ENCODE assay signal across 8 cellular contexts in genomic region chr16:88534731-88535141, GRCh38. TPM values are rescaled to one million over a fixed set of nuclear protein-coding genes. Genes with fewer than 3 reads are reported as not detected.
DNase-seq lines count a peak whose midpoint lies in the region; ATAC-seq and TF ChIP-seq lines count a peak whose summit lies in the region.

No MANE protein-coding gene starts in this region.

- POLR2A ChIA-PET in CD4-positive, alpha-beta T cell (lab: Charles Lee) = interaction anchor here (1.5 kb wide), 1 partner anchor 35 kb away, joined by 5 read pairs; the partner anchor contains the start of gene ZC3H18

- peak overlapping the region in 1 of 2 experiments; percentile 19 for H3K14ac ChIP-seq in mesenchymal stem cell (ENCODE audit: low read length in 2 of 2)

- peak overlapping the region; percentile 94 for H2BK120ac ChIP-seq in mesenchymal stem cell (ENCODE audit: low read depth, low read length)

- no peak overlapping the region for H2AK5ac ChIP-seq in mesenchymal stem cell (ENCODE audit: low read length, severe bottlenecking)

- H3K4me3 Mint-ChIP-seq in CD4-positive, alpha-beta T cell = peak overlapping the region; percentile 84
- peak overlapping the region; percentile 68 for H3K4me3 Mint-ChIP-seq in chondrocyte (ENCODE audit: unreplicated experiment)

- H4K8ac ChIP-seq in mesenchymal stem cell (ENCODE audit: low read length) = peak overlapping the region; percentile 45

- peaks cover 11% of the 10 kb centered on the region for H3K4me1 Mint-ChIP-seq in CD4-positive, alpha-beta T cell (ENCODE audit: low read depth)
- H3K4me1 Mint-ChIP-seq in chondrocyte (ENCODE audit: low read depth) = peaks cover 13% of the 10 kb centered on the region

- CTCF ChIA-PET in CD4-positive, alpha-beta T cell (lab: Charles Lee) = no interaction called here

- no peaks in the 10 kb centered on the region for H3K79me2 ChIP-seq in GM23248 (ENCODE audit: insufficient read depth)

- peak overlapping the region; percentile 68 for H3K27ac Mint-ChIP-seq in CD4-positive, alpha-beta T cell
- no peak overlapping the region for H3K27ac Mint-ChIP-seq in chondrocyte (ENCODE audit: unreplicated experiment)

- ATAC-seq in CD4-positive, alpha-beta T cell (ENCODE audit: poor library complexity) = peak; percentile 8

- peaks cover 6% of the 10 kb centered on the region for H3K79me1 ChIP-seq in mesenchymal stem cell (replicated peaks; ENCODE audit: low read length, poor library complexity, severe bottlenecking)

- H3K36me3 ChIP-seq in GM23248 (ENCODE audit: low read depth) = no peaks in the 10 kb centered on the region
- H3K36me3 ChIP-seq in mesenchymal stem cell (ENCODE audit: control insufficient read depth in 1 of 2, insufficient read depth in 2 of 2, low read depth in 1 of 2, low read length in 2 of 2) = peaks cover 0 to 34% of the 10 kb centered on the region in 2 experiments
- H3K36me3 ChIP-seq in tibial nerve = peaks cover 0 to 24% (median 0%) of the 10 kb centered on the region in 3 donors

- no peaks in the 10 kb centered on the region for H3K9me3 Mint-ChIP-seq in CD4-positive, alpha-beta T cell
- no peaks in the 10 kb centered on the region for H3K9me3 Mint-ChIP-seq in chondrocyte (ENCODE audit: low read depth)

- DNase-seq in CD4-positive, alpha-beta T cell = peak in 4 of 10 experiments; percentile 24 to 28 (median 28)
- DNase-seq in GM23248 (peak; percentile 82), RPMI8226 (peak; percentile 58), chondrocyte (ENCODE audit: low spot score) (no peak), mesenchymal stem cell (peak; percentile 52), tibial nerve (ENCODE audit: low spot score in 2 of 2) (no peak), NCI-H82 treated with DMSO at 0.1 percent for 48 hours (lab: John Stamatoyannopoulos, UW; ENCODE audit: unreplicated experiment) (no peak), inferior parietal cortex (ENCODE audit: extremely low spot score) (no peak)

- in situ Hi-C loops in GM23248 (cut with MboI) = no loop called here

- H2AFZ ChIP-seq in GM23248 (no peak overlapping the region), mesenchymal stem cell (ENCODE audit: low read depth, low read length) (no peak overlapping the region)

- no peak overlapping the region for H2BK5ac ChIP-seq in mesenchymal stem cell (ENCODE audit: low read depth, low read length, poor library complexity, severe bottlenecking)

- no peak for TF ChIP-seq EP300 in tibial nerve (IDR thresholded peaks at IDR 0.05)

- no peak overlapping the region for H3K27ac ChIP-seq in CD4-positive, alpha-beta T cell (ENCODE audit: low read depth, low read length)
- H3K27ac ChIP-seq in GM23248 = no peak overlapping the region
- H3K27ac ChIP-seq in mesenchymal stem cell (ENCODE audit: low read length, poor library complexity, severe bottlenecking) = no peak overlapping the region
- peak overlapping the region in 1 of 4 donors; percentile 48 for H3K27ac ChIP-seq in tibial nerve

- H4K91ac ChIP-seq in mesenchymal stem cell (ENCODE audit: low read length) = no peak overlapping the region

- no peak for TF ChIP-seq POLR2A in tibial nerve (IDR thresholded peaks at IDR 0.05)

- WGBS in GM23248 (ENCODE audit: low coverage in 1 of 2, low lambda C conversion rate in 2 of 2, missing lambda C conversion rate in 2 of 2), 2 experiments = 6 to 7% methylated on average over 26 to 32 of the region's 48 CpGs
- WGBS in mesenchymal stem cell = 33% methylated on average over 32 of the region's 48 CpGs
- WGBS in tibial nerve, 2 donors = 6% methylated on average over 27 of the region's 48 CpGs; no CpG with 5 or more reads in 1 of the 2 donors

- H3K4ac ChIP-seq in mesenchymal stem cell (ENCODE audit: low read depth in 1 of 2, low read length in 2 of 2) = peak overlapping the region in 1 of 2 experiments; percentile 60

- TF ChIP-seq CTCF in CD4-positive, alpha-beta T cell (IDR thresholded peaks at IDR 0.05) = no peak
- TF ChIP-seq CTCF in chondrocyte (IDR thresholded peaks at IDR 0.05) (no peak), tibial nerve (IDR thresholded peaks at IDR 0.05) (no peak)

- peaks cover 4% of the 10 kb centered on the region for H3K27me3 ChIP-seq in CD4-positive, alpha-beta T cell (ENCODE audit: control insufficient read depth, insufficient read depth, low read length)
- no peaks in the 10 kb centered on the region for H3K27me3 ChIP-seq in GM23248 (replicated peaks; ENCODE audit: insufficient read depth)
- peaks cover 16 to 20% of the 10 kb centered on the region in 2 experiments for H3K27me3 ChIP-seq in mesenchymal stem cell (ENCODE audit: control insufficient read depth in 1 of 2, insufficient read depth in 1 of 2, low read length in 2 of 2)
- peaks cover 0 to 11% of the 10 kb centered on the region in 2 donors for H3K27me3 ChIP-seq in tibial nerve

- peak overlapping the region in 1 of 2 experiments; percentile 67 for H3K18ac ChIP-seq in mesenchymal stem cell (ENCODE audit: low read depth in 1 of 2, low read length in 2 of 2)

- no peaks in the 10 kb centered on the region for H3K36me3 Mint-ChIP-seq in CD4-positive, alpha-beta T cell (ENCODE audit: low read depth)
- H3K36me3 Mint-ChIP-seq in chondrocyte (ENCODE audit: low read depth) = peaks cover 3% of the 10 kb centered on the region

- H3K4me2 ChIP-seq in GM23248 (ENCODE audit: unreplicated experiment) = peak overlapping the region; percentile 78
- peak overlapping the region; percentile 74 for H3K4me2 ChIP-seq in mesenchymal stem cell (ENCODE audit: low read length, poor library complexity, severe bottlenecking)

- H3F3A ChIP-seq in GM23248 (ENCODE audit: insufficient read depth) = 0 out of 2 replicates have a peak, but pooled peaks cover 6% of the 10 kb centered on the region

- no peaks in the 10 kb centered on the region for H4K20me1 ChIP-seq in GM23248 (ENCODE audit: insufficient read depth)

- H2BK15ac ChIP-seq in mesenchymal stem cell (ENCODE audit: low read depth, poor library complexity, severe bottlenecking) = no peak overlapping the region

- H3K4me3 ChIP-seq in GM23248 = peak overlapping the region; percentile 76
- H3K4me3 ChIP-seq in mesenchymal stem cell (ENCODE audit: insufficient read depth in 1 of 2, low read depth in 1 of 2, low read length in 2 of 2) = peak overlapping the region; percentile 66 to 74
- peak overlapping the region; percentile 42 to 91 (median 66) for H3K4me3 ChIP-seq in tibial nerve

- H2BK12ac ChIP-seq in mesenchymal stem cell (ENCODE audit: low read length in 2 of 2) = no peak overlapping the region

- H3K9me3 ChIP-seq in CD4-positive, alpha-beta T cell (ENCODE audit: control insufficient read depth, low read length) = no peaks in the 10 kb centered on the region
- H3K9me3 ChIP-seq in GM23248 (ENCODE audit: low read depth) (no peaks in the 10 kb centered on the region), mesenchymal stem cell (ENCODE audit: control insufficient read depth, low read length) (no peaks in the 10 kb centered on the region), tibial nerve (no peaks in the 10 kb centered on the region)

- intact Hi-C loops in CD4-positive, alpha-beta T cell (cut with DNase I, micrococcal nuclease) = loop anchor here in 1 of 2 experiments (1.0 to 10.0 kb wide), 3 partner anchors 28 to 580 kb away; partner anchors contain the start of genes BANP and ZFPM1

- H3K9ac ChIP-seq in GM23248 (peak overlapping the region; percentile 65), mesenchymal stem cell (ENCODE audit: low read length) (peak overlapping the region; percentile 49)

- H3K27me3 Mint-ChIP-seq in CD4-positive, alpha-beta T cell = no peaks in the 10 kb centered on the region
- H3K27me3 Mint-ChIP-seq in chondrocyte (ENCODE audit: low read depth) = peaks cover 13% of the 10 kb centered on the region

- H3K4me1 ChIP-seq in GM23248 (ENCODE audit: insufficient read depth) (peaks cover 5% of the 10 kb centered on the region), mesenchymal stem cell (ENCODE audit: control insufficient read depth, insufficient read depth, low read depth, low read length) (peaks cover 28% of the 10 kb centered on the region), tibial nerve (peaks cover 0 to 41% (median 9%) of the 10 kb centered on the region in 4 donors)

- H3K23ac ChIP-seq in mesenchymal stem cell (ENCODE audit: low read length in 2 of 2) = no peak overlapping the region

- no peaks in the 10 kb centered on the region for H3K9me2 ChIP-seq in GM23248 (ENCODE audit: insufficient read depth)

RNA-seq across cellular contexts. Expression of gene ZC3H18, which starts 35.5 kb away (rescaled TPM):
- total RNA-seq in CD4-positive, alpha-beta T cell = 10 to 100 TPM; 92.6 to 93.7 TPM
- 8.9 and 9.7 TPM in 2 replicates for total RNA-seq in GM23248 (2014; rRNA removed; shearing (Covaris generic))
- 23.1 and 24.9 TPM in 2 replicates for polyA plus RNA-seq in GM23248 (2016; fragmentation: Nextera tagmentation; extraction: Ambion mirVana)
- total RNA-seq in chondrocyte = 32.1 to 38.4 TPM (median 36.7 TPM) in 3 replicates
- 20.8 TPM for polyA plus RNA-seq in mesenchymal stem cell (2013, experiment 1 of 2)
- 19.8 TPM for polyA plus RNA-seq in mesenchymal stem cell (2013, experiment 2 of 2)
- 10 to 100 TPM; 19.7 to 52.2 (median 28.1) TPM for total RNA-seq in tibial nerve

Comparison
In these comparisons a context has a peak if more than half of its experiments do, and no peak if none do; other contexts are left out.
1. DNase-seq: peak in GM23248 (single experiment), RPMI8226 (single experiment) and mesenchymal stem cell (single experiment); none in chondrocyte (single experiment), tibial nerve (0 of 2), NCI-H82 treated with DMSO at 0.1 percent for 48 hours (single experiment) and inferior parietal cortex (single experiment).
2. Peak in every context shown above with its lines, with median percentiles within 50 percentile points of each other: H3K4me3 ChIP-seq.